Comparison of ENCODE assay signal across 1 cellular context in genomic region chr19:12842511-12842910, GRCh38.
TF ChIP-seq lines count a peak whose summit lies in the region.

No MANE protein-coding gene starts in this region.

TF ChIP-seq in WTC11, 78 proteins besides CTCF, POLR2A, EP300 and RAD21 (continued from another document):
- no peak for TF ChIP-seq PRDM15 (CRISPR knock-in tag; IDR thresholded peaks at IDR 0.05)
- no peak for TF ChIP-seq SMAD3 (CRISPR knock-in tag; IDR thresholded peaks at IDR 0.05; ENCODE audit: borderline replicate concordance)
- no peak for TF ChIP-seq EMX1 (CRISPR knock-in tag; IDR thresholded peaks at IDR 0.05)
- no peak for TF ChIP-seq SMAD4 (CRISPR knock-in tag; IDR thresholded peaks at IDR 0.05)
- no peak for TF ChIP-seq NFE2L1 (CRISPR knock-in tag; IDR thresholded peaks at IDR 0.05)
TF ChIP-seq in WTC11: peak in this region for 0.
